1 cellular context compared by ENCODE assay signal in the genomic region with DNA sequence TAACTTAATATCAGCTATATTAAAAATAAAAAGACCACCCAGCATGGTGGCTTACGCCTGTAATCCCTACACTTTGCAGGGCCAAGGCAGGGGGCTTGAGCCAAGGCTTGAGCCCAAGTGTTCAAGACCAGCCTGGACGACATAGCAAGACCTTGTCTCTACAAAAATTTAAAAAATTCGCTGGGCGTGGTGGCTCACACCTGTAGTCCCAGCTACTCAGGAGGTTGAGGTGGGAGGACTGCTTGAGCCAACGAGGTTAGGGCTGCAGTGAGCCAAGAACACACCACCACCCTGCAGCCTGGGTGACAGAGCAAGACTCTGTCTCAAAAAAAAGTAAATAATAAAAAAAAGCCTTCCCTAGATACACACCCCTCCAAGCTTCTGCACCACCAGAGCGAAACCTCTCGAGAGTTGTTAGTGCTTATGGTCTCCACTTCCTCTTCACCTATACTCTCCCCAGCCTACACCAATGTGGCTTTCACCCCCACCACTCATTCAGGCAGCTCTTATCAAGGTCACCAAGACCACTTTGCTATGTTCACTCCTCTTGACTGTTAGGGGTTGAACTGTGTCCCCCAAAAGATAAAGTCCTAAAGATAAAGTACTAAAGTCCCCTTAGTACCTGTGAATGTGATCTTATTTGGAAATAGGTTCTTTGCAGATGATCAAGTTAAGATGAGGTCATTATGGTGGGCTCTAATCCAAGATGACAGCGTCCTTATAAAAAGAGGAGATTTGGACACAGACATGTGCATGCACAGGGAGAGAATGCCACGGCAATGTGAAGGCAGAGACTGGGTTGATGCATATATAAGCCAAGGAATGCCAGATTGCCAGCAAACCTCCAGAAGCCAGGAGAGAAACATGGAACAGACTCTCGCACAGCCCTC.
TF ChIP-seq lines count a peak whose summit lies in the region.

No MANE protein-coding gene starts in this region.

TF ChIP-seq in K562, 482 proteins besides CTCF, POLR2A, EP300 and RAD21 (continued from another document):
- TF ChIP-seq, protein P1, sequence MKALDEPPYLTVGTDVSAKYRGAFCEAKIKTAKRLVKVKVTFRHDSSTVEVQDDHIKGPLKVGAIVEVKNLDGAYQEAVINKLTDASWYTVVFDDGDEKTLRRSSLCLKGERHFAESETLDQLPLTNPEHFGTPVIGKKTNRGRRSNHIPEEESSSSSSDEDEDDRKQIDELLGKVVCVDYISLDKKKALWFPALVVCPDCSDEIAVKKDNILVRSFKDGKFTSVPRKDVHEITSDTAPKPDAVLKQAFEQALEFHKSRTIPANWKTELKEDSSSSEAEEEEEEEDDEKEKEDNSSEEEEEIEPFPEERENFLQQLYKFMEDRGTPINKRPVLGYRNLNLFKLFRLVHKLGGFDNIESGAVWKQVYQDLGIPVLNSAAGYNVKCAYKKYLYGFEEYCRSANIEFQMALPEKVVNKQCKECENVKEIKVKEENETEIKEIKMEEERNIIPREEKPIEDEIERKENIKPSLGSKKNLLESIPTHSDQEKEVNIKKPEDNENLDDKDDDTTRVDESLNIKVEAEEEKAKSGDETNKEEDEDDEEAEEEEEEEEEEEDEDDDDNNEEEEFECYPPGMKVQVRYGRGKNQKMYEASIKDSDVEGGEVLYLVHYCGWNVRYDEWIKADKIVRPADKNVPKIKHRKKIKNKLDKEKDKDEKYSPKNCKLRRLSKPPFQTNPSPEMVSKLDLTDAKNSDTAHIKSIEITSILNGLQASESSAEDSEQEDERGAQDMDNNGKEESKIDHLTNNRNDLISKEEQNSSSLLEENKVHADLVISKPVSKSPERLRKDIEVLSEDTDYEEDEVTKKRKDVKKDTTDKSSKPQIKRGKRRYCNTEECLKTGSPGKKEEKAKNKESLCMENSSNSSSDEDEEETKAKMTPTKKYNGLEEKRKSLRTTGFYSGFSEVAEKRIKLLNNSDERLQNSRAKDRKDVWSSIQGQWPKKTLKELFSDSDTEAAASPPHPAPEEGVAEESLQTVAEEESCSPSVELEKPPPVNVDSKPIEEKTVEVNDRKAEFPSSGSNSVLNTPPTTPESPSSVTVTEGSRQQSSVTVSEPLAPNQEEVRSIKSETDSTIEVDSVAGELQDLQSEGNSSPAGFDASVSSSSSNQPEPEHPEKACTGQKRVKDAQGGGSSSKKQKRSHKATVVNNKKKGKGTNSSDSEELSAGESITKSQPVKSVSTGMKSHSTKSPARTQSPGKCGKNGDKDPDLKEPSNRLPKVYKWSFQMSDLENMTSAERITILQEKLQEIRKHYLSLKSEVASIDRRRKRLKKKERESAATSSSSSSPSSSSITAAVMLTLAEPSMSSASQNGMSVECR (CRISPR knock-in tag; IDR thresholded peaks at IDR 0.05): 0 out of 2 replicates have a peak, but pooled peaks have one; percentile 21
- TF ChIP-seq, protein P2, sequence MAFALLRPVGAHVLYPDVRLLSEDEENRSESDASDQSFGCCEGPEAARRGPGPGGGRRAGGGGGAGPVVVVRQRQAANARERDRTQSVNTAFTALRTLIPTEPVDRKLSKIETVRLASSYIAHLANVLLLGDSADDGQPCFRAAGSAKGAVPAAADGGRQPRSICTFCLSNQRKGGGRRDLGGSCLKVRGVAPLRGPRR (CRISPR knock-in tag; IDR thresholded peaks at IDR 0.05): 0 out of 2 replicates have a peak, but pooled peaks have one; percentile 56
- peak; percentile 83 for TF ChIP-seq SPI1 (IDR thresholded peaks at IDR 0.05; ENCODE audit: borderline replicate concordance, low read depth, low read length)
- TF ChIP-seq NFE2 (IDR thresholded peaks at IDR 0.05; ENCODE audit: low read depth): no peak
- peak; percentile 8; the same call in 1 of the 2 replicates for TF ChIP-seq NFIC (IDR thresholded peaks at IDR 0.05)
- TF ChIP-seq, protein P3, sequence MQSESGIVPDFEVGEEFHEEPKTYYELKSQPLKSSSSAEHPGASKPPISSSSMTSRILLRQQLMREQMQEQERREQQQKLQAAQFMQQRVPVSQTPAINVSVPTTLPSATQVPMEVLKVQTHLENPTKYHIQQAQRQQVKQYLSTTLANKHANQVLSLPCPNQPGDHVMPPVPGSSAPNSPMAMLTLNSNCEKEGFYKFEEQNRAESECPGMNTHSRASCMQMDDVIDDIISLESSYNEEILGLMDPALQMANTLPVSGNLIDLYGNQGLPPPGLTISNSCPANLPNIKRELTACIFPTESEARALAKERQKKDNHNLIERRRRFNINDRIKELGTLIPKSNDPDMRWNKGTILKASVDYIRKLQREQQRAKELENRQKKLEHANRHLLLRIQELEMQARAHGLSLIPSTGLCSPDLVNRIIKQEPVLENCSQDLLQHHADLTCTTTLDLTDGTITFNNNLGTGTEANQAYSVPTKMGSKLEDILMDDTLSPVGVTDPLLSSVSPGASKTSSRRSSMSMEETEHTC (IDR thresholded peaks at IDR 0.05): no peak
- TF ChIP-seq, protein P4, sequence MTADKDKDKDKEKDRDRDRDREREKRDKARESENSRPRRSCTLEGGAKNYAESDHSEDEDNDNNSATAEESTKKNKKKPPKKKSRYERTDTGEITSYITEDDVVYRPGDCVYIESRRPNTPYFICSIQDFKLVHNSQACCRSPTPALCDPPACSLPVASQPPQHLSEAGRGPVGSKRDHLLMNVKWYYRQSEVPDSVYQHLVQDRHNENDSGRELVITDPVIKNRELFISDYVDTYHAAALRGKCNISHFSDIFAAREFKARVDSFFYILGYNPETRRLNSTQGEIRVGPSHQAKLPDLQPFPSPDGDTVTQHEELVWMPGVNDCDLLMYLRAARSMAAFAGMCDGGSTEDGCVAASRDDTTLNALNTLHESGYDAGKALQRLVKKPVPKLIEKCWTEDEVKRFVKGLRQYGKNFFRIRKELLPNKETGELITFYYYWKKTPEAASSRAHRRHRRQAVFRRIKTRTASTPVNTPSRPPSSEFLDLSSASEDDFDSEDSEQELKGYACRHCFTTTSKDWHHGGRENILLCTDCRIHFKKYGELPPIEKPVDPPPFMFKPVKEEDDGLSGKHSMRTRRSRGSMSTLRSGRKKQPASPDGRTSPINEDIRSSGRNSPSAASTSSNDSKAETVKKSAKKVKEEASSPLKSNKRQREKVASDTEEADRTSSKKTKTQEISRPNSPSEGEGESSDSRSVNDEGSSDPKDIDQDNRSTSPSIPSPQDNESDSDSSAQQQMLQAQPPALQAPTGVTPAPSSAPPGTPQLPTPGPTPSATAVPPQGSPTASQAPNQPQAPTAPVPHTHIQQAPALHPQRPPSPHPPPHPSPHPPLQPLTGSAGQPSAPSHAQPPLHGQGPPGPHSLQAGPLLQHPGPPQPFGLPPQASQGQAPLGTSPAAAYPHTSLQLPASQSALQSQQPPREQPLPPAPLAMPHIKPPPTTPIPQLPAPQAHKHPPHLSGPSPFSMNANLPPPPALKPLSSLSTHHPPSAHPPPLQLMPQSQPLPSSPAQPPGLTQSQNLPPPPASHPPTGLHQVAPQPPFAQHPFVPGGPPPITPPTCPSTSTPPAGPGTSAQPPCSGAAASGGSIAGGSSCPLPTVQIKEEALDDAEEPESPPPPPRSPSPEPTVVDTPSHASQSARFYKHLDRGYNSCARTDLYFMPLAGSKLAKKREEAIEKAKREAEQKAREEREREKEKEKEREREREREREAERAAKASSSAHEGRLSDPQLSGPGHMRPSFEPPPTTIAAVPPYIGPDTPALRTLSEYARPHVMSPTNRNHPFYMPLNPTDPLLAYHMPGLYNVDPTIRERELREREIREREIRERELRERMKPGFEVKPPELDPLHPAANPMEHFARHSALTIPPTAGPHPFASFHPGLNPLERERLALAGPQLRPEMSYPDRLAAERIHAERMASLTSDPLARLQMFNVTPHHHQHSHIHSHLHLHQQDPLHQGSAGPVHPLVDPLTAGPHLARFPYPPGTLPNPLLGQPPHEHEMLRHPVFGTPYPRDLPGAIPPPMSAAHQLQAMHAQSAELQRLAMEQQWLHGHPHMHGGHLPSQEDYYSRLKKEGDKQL (CRISPR knock-in tag; IDR thresholded peaks at IDR 0.05; ENCODE audit: borderline replicate concordance): no peak
- TF ChIP-seq, protein P5, sequence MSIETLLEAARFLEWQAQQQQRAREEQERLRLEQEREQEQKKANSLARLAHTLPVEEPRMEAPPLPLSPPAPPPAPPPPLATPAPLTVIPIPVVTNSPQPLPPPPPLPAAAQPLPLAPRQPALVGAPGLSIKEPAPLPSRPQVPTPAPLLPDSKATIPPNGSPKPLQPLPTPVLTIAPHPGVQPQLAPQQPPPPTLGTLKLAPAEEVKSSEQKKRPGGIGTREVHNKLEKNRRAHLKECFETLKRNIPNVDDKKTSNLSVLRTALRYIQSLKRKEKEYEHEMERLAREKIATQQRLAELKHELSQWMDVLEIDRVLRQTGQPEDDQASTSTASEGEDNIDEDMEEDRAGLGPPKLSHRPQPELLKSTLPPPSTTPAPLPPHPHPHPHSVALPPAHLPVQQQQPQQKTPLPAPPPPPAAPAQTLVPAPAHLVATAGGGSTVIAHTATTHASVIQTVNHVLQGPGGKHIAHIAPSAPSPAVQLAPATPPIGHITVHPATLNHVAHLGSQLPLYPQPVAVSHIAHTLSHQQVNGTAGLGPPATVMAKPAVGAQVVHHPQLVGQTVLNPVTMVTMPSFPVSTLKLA (conservative IDR thresholded peaks at IDR 0.05): 0 out of 4 replicates have a peak, but pooled peaks of 1 of the 2 experiments have one; percentile 20
- peak; percentile 31 for TF ChIP-seq KDM5B (IDR thresholded peaks at IDR 0.05; ENCODE audit: insufficient replicate concordance, low read depth, low read length)
- TF ChIP-seq ARID1B (IDR thresholded peaks at IDR 0.05): 0 out of 2 replicates have a peak, but pooled peaks have one; percentile 11
